8 cellular contexts compared by ENCODE assay signal in genomic region chr4:15004701-15005301, GRCh38. TPM values are rescaled to one million over a fixed set of nuclear protein-coding genes. Genes with fewer than 3 reads are reported as not detected.
DNase-seq lines count a peak whose midpoint lies in the region; ATAC-seq and TF ChIP-seq lines count a peak whose summit lies in the region.

No MANE protein-coding gene starts in this region.

- H3K27me3 ChIP-seq in ACC112 (ENCODE audit: insufficient read depth, low read length), result no peaks in the 10 kb centered on the region

- no peaks in the 10 kb centered on the region for H3K9me3 ChIP-seq in mucosa of descending colon

- intact Hi-C loops in mucosa of descending colon (cut with DNase I, micrococcal nuclease), result no loop called here

- peaks cover 66% of the 10 kb centered on the region for H3K79me2 ChIP-seq in ACC112 (ENCODE audit: control insufficient read depth, insufficient read depth, low read length, unreplicated experiment)

- H3K36me3 ChIP-seq in ACC112 (ENCODE audit: insufficient read depth, low read length) (peaks cover 23% of the 10 kb centered on the region), mucosa of descending colon (ENCODE audit: low read depth) (no peaks in the 10 kb centered on the region)

- H3K4me1 ChIP-seq in ACC112 (ENCODE audit: control insufficient read depth, insufficient read depth, low read length, unreplicated experiment) (peaks cover 34% of the 10 kb centered on the region), mucosa of descending colon (ENCODE audit: low read depth) (peaks cover 10% of the 10 kb centered on the region)

- DNase-seq in NCI-H69 (lab: John Stamatoyannopoulos, UW) (peak; percentile 74), activated T-cell treated with anti-CD3 and anti-CD28 coated beads for 48 hours (ENCODE audit: low read depth) (peak; percentile 32), epithelial cell of proximal tubule (ENCODE audit: low read depth) (no peak), mucosa of descending colon (peak; percentile 89 to 93 (median 93)), DMS79 treated with DMSO at 0.1 percent for 48 hours (lab: John Stamatoyannopoulos, UW) (no peak)
- DNase-seq in stimulated activated CD8-positive, alpha-beta memory T cell treated with anti-CD3 and anti-CD28 coated beads, Interleukin-7, amount 100 ng/mL, for 48 hours (ENCODE audit: extremely low read depth in 1 of 2, low read depth in 1 of 2), result peak; percentile 18 to 29

- peak; percentile 50 for TF ChIP-seq POLR2A in GM19099 (IDR thresholded peaks at IDR 0.05; ENCODE audit: extremely low read depth, insufficient read length, low read depth)

- H2AFZ ChIP-seq in ACC112 (ENCODE audit: low read length, unreplicated experiment), result peak overlapping the region; percentile 84

- H3K4me3 ChIP-seq in ACC112 (ENCODE audit: low read depth, low read length), result peak overlapping the region; percentile 86
- H3K4me3 ChIP-seq in epithelial cell of proximal tubule (ENCODE audit: low read depth, low read length), result peak overlapping the region; percentile 84
- H3K4me3 ChIP-seq in mucosa of descending colon, result peak overlapping the region; percentile 99

- ATAC-seq in mucosa of descending colon, result peak; percentile 54

- TF ChIP-seq CTCF in epithelial cell of proximal tubule (conservative IDR thresholded peaks at IDR 0.05; ENCODE audit: low read depth, low read length) (no peak), mucosa of descending colon (IDR thresholded peaks at IDR 0.05) (no peak)

- peak overlapping the region; percentile 97 for H3K27ac ChIP-seq in ACC112 (ENCODE audit: low read depth, low read length)

RNA-seq across cellular contexts. Expression of gene CPEB2, which starts 2.5 kb away (rescaled TPM):
- total RNA-seq in epithelial cell of proximal tubule, result 3.5 and 7.7 TPM in 2 replicates
- 10 to 100 TPM; 25.5 to 47.9 (median 29.7) TPM for total RNA-seq in mucosa of descending colon

Comparison
In these comparisons a context has a peak if more than half of its experiments do, and no peak if none do; other contexts are left out.
1. DNase-seq: peak in NCI-H69 (single experiment), activated T-cell treated with anti-CD3 and anti-CD28 coated beads for 48 hours (single experiment), mucosa of descending colon (3 of 3) and stimulated activated CD8-positive, alpha-beta memory T cell treated with anti-CD3 and anti-CD28 coated beads, Interleukin-7, amount 100 ng/mL, for 48 hours (2 of 2); none in epithelial cell of proximal tubule (single experiment) and DMS79 treated with DMSO at 0.1 percent for 48 hours (single experiment).
2. Peak in every context shown above with its lines, with median percentiles within 50 percentile points of each other: H3K4me3 ChIP-seq.